ENCODE assay signal across 28 cellular contexts in genomic region chr9:121680236-121680635, GRCh38. TPM values are rescaled to one million over a fixed set of nuclear protein-coding genes. Genes with fewer than 3 reads are reported as not detected.
"Had no signal": no experiment of that assay in that cellular context is flagged by ENCODE, and none has a peak within 500 bp of the region (broad histone marks: within the 10 kb centered on the region; RNA-seq: fewer than 3 reads in every experiment).

No MANE protein-coding gene starts in this region.

- H3K36me3 Mint-ChIP-seq: naive thymus-derived CD4-positive, alpha-beta T cell; natural killer cell treated with Interleukin-12 subunit alpha and Interleukin-12 subunit beta and Interleukin-15 and Interleukin-18, amount 100 ng/mL, for 72 hours; stimulated activated naive B cell treated with anti-CD40 and anti-IgM and Interleukin-4, amounts not matched to agents 10 μg/mL and 1 μg/mL and 100 μg/mL, for 72 hours had no signal

- H3K9me3 ChIP-seq: heart right ventricle, left ventricle myocardium inferior, mucosa of descending colon, pancreas, psoas muscle, right atrium auricular region, right lobe of liver, stomach, testis, thyroid gland, transverse colon, upper lobe of left lung had no signal

- H3K9me3 Mint-ChIP-seq: natural killer cell treated with Interleukin-12 subunit alpha and Interleukin-12 subunit beta and Interleukin-15 and Interleukin-18, amount 100 ng/mL, for 72 hours; stimulated activated naive B cell treated with anti-CD40 and anti-IgM and Interleukin-4, amounts not matched to agents 10 μg/mL and 1 μg/mL and 100 μg/mL, for 72 hours had no signal

- H3K4me3 Mint-ChIP-seq: naive thymus-derived CD4-positive, alpha-beta T cell; natural killer cell treated with Interleukin-12 subunit alpha and Interleukin-12 subunit beta and Interleukin-15 and Interleukin-18, amount 100 ng/mL, for 72 hours; stimulated activated naive B cell treated with anti-CD40 and anti-IgM and Interleukin-4, amounts not matched to agents 10 μg/mL and 1 μg/mL and 100 μg/mL, for 72 hours had no signal

- H3K27me3 ChIP-seq: heart right ventricle, hepatocyte, pancreas, right atrium auricular region, right lobe of liver, stomach, testis, thyroid gland, transverse colon, upper lobe of left lung had no signal

- H3K4me1 ChIP-seq: pancreas, upper lobe of left lung had no signal

- H3K4me1 Mint-ChIP-seq: stimulated activated naive B cell treated with anti-CD40 and anti-IgM and Interleukin-4, amounts not matched to agents 10 μg/mL and 1 μg/mL and 100 μg/mL, for 72 hours had no signal

- H3K27ac ChIP-seq: heart right ventricle, hepatocyte, left ventricle myocardium inferior, pancreas, psoas muscle, right atrium auricular region, right lobe of liver, stomach, testis, thyroid gland, transverse colon, upper lobe of left lung had no signal

- H3K36me3 ChIP-seq: thyroid gland had no signal

- H3K27ac Mint-ChIP-seq: naive thymus-derived CD4-positive, alpha-beta T cell; natural killer cell treated with Interleukin-12 subunit alpha and Interleukin-12 subunit beta and Interleukin-15 and Interleukin-18, amount 100 ng/mL, for 72 hours; stimulated activated naive B cell treated with anti-CD40 and anti-IgM and Interleukin-4, amounts not matched to agents 10 μg/mL and 1 μg/mL and 100 μg/mL, for 72 hours had no signal

- H3K4me3 ChIP-seq: heart right ventricle, hepatocyte, left ventricle myocardium inferior, lung, mucosa of descending colon, pancreas, psoas muscle, right atrium auricular region, right lobe of liver, smooth muscle cell, stomach, testis, thyroid gland, transverse colon, upper lobe of left lung had no signal

- DNase-seq: heart right ventricle; islet precursor cell; kidney glomerular epithelial cell; left cardiac atrium; left ventricle myocardium inferior; mesendoderm; midbrain; mucosa of descending colon; naive thymus-derived CD4-positive, alpha-beta T cell; stimulated activated CD4-positive, alpha-beta T cell treated with anti-CD3 and anti-CD28 coated beads, Interleukin-12 subunit alpha, Interleukin-12 subunit beta, amount 100 ng/mL, for 4 hours; stimulated activated CD4-positive, alpha-beta T cell treated with anti-CD3 and anti-CD28 coated beads, Interleukin-15, amount 100 ng/mL, for 24 hours; stimulated activated CD4-positive, alpha-beta T cell treated with anti-CD3 and anti-CD28 coated beads, Interleukin-2, amount 100 ng/mL, for 24 hours; stimulated activated CD4-positive, alpha-beta T cell treated with anti-CD3 and anti-CD28 coated beads, Interleukin-4, amount 100 ng/mL, for 1 hour; stimulated activated naive B cell treated with anti-CD40 and anti-IgM and Interleukin-4, amounts not matched to agents 10 μg/mL and 1 μg/mL and 100 μg/mL, for 72 hours; stimulated activated naive CD8-positive, alpha-beta T cell treated with anti-CD3 and anti-CD28 coated beads, Interleukin-15, Interleukin-2, amounts not matched to agents 100 U/mL and 50 U/mL, for 24 hours; stomach; testis; thyroid gland; transverse colon; upper lobe of left lung had no signal

- ATAC-seq: heart right ventricle; left cardiac atrium; mucosa of descending colon; naive thymus-derived CD4-positive, alpha-beta T cell; natural killer cell treated with Interleukin-12 subunit alpha and Interleukin-12 subunit beta and Interleukin-15 and Interleukin-18, amount 100 ng/mL, for 72 hours; pancreas; psoas muscle; right lobe of liver; stimulated activated naive B cell treated with anti-CD40 and anti-IgM and Interleukin-4, amounts not matched to agents 10 μg/mL and 1 μg/mL and 100 μg/mL, for 72 hours; stimulated activated naive CD8-positive, alpha-beta T cell treated with anti-CD3 and anti-CD28 coated beads, Interleukin-15, Interleukin-2, amounts not matched to agents 100 U/mL and 50 U/mL, for 24 hours had no signal

RNA-seq across cellular contexts. Expression of gene DAB2IP, which starts 28.8 kb away (rescaled TPM):
- polyA plus RNA-seq: naive thymus-derived CD4-positive, alpha-beta T cell had no signal
